Comparison of ENCODE assay signal across 13 cellular contexts in the genomic region with DNA sequence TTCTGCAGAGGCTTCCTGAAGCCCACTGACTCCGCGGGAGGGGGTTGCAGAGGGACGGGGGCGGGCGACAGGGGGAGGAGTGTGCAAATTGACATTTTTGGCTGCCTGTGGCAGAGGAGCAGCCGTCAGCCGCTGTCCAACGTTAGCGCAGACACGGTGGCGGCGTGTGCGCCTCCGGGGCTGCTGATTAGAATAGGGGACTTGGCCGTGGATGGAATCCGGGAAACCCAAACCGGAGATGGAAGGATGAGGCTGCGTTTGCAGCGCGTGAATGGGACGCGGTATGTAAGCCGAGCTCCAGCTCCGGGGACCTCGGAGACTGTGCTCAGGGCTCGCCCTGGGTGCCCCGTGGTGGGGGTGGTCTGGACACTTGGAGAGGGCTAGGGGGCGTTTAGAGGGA.
DNase-seq lines count a peak whose midpoint lies in the region; ATAC-seq lines count a peak whose summit lies in the region.
"Had no signal": no experiment of that assay in that cellular context is flagged by ENCODE, and none has a peak within 500 bp of the region (broad histone marks: within the 10 kb centered on the region; RNA-seq: fewer than 3 reads in every experiment).

No MANE protein-coding gene starts in this region.

- peak; percentile 44 for DNase-seq in NCI-H1694 (lab: John Stamatoyannopoulos, UW)
- DNase-seq in anterior cingulate cortex (lab: John Stamatoyannopoulos, UW), result peak in 40 of 58 donors; percentile 0 to 76 (median 28)
- no peak for DNase-seq in trophoblast cell
- DNase-seq in DMS 273 (lab: John Stamatoyannopoulos, UW; ENCODE audit: unreplicated experiment), result no peak
- no peak for DNase-seq in NK-92 treated with Interleukin-12 subunit alpha and Interleukin-12 subunit beta, amount 100 ng/mL, for 24 hours (lab: John Stamatoyannopoulos, UW)
- DNase-seq: activated naive CD8-positive, alpha-beta T cell treated with anti-CD3 and anti-CD28 coated beads, Interleukin-2, amount 10 ng/mL, durations not matched to agents 7 days and 5 days; Calu3; HCEC 1CT; T-helper 9 cell; testis had no signal

- H4K8ac ChIP-seq in trophoblast cell (ENCODE audit: low read depth, low read length), result no peak overlapping the region

- no peaks in the 10 kb centered on the region for H3K79me2 ChIP-seq in trophoblast cell (ENCODE audit: control insufficient read depth, insufficient read depth, low read length, poor library complexity)

- H3K4me1 ChIP-seq in iPS-18a (ENCODE audit: control insufficient read depth, low read depth, low read length), result peaks cover 4% of the 10 kb centered on the region
- H3K4me1 ChIP-seq in trophoblast cell (ENCODE audit: control insufficient read depth in 1 of 2, insufficient read depth in 2 of 2, low read length in 2 of 2), result peaks cover 0 to 2% of the 10 kb centered on the region in 2 experiments
- H3K4me1 ChIP-seq: testis had no signal

- H2BK12ac ChIP-seq in trophoblast cell (ENCODE audit: low read length), result no peak overlapping the region

- no peaks in the 10 kb centered on the region for H3K79me1 ChIP-seq in trophoblast cell (ENCODE audit: low read length)

- H3K4me3 ChIP-seq in iPS-18a (ENCODE audit: low read length) (peak overlapping the region; percentile 69), trophoblast cell (ENCODE audit: low read depth, low read length) (no peak overlapping the region)

- no CpG with 5 or more reads among the region's 28 CpGs for WGBS in trophoblast cell (ENCODE audit: extremely low coverage, insufficient coverage, insufficient read length)

- H3K14ac ChIP-seq in trophoblast cell (ENCODE audit: low read length), result no peak overlapping the region

- H3K4me2 ChIP-seq in trophoblast cell (ENCODE audit: low read length), result peak overlapping the region; percentile 4

- H3K18ac ChIP-seq in trophoblast cell (ENCODE audit: low read length), result no peak overlapping the region

- no peak overlapping the region for H3K27ac ChIP-seq in iPS-18a (ENCODE audit: low read length)
- no peak overlapping the region for H3K27ac ChIP-seq in trophoblast cell (ENCODE audit: low read depth, low read length)
- H3K27ac ChIP-seq: testis had no signal

- no peak for ATAC-seq in HG03460 (IDR thresholded peaks at IDR 0.05; ENCODE audit: unreplicated experiment)
- ATAC-seq: activated CD4-positive, CD25-positive, alpha-beta regulatory T cell treated with anti-CD3 and anti-CD28 coated beads, Interleukin-2, amount 50 U/mL, for 24 hours had no signal

- no peaks in the 10 kb centered on the region for H3K36me3 ChIP-seq in iPS-18a (ENCODE audit: control insufficient read depth, low read depth, low read length)
- no peaks in the 10 kb centered on the region for H3K36me3 ChIP-seq in trophoblast cell (ENCODE audit: control insufficient read depth in 1 of 2, insufficient read depth in 2 of 2, low read length in 2 of 2)

- H3K27me3 ChIP-seq in iPS-18a (ENCODE audit: control insufficient read depth, insufficient read depth, low read length) (peaks cover 21% of the 10 kb centered on the region), trophoblast cell (ENCODE audit: insufficient read depth, low read length) (no peaks in the 10 kb centered on the region)
- H3K27me3 ChIP-seq: testis had no signal

- no peak overlapping the region for H3K4ac ChIP-seq in trophoblast cell (ENCODE audit: low read depth, low read length)

- no peak overlapping the region for H4K91ac ChIP-seq in trophoblast cell (ENCODE audit: low read depth, low read length)

- H3K9ac ChIP-seq in iPS-18a (ENCODE audit: low read length), result no peak overlapping the region
- H3K9ac ChIP-seq in trophoblast cell (ENCODE audit: low read length), result no peak overlapping the region

- no peak overlapping the region for H3K23ac ChIP-seq in trophoblast cell (ENCODE audit: low read length)

- no peak overlapping the region for H2AK5ac ChIP-seq in trophoblast cell (ENCODE audit: low read length)

- no peaks in the 10 kb centered on the region for H3K9me3 ChIP-seq in iPS-18a (ENCODE audit: control insufficient read depth, low read depth, low read length)
- peaks cover 2% of the 10 kb centered on the region for H3K9me3 ChIP-seq in trophoblast cell (ENCODE audit: insufficient read depth, low read depth, low read length)
- H3K9me3 ChIP-seq: testis had no signal

- no peak overlapping the region for H2AFZ ChIP-seq in trophoblast cell (ENCODE audit: insufficient read depth, low read length, poor library complexity)

- no peak overlapping the region for H2BK120ac ChIP-seq in trophoblast cell (ENCODE audit: insufficient read depth, low read length, poor library complexity)

- no peak overlapping the region for H4K12ac ChIP-seq in trophoblast cell (ENCODE audit: low read depth, low read length)

- no peak overlapping the region for H2BK5ac ChIP-seq in trophoblast cell (ENCODE audit: low read depth, low read length, poor library complexity)

Comparison
In these comparisons a context has a peak if more than half of its experiments do, and no peak if none do; other contexts are left out.
1. DNase-seq: peak in NCI-H1694 (single experiment) and anterior cingulate cortex (40 of 58); none in trophoblast cell (0 of 2), DMS 273 (single experiment) and NK-92 treated with Interleukin-12 subunit alpha and Interleukin-12 subunit beta, amount 100 ng/mL, for 24 hours (single experiment).